ENCODE assay signal across 14 cellular contexts in genomic region chr20:32132911-32133549, GRCh38.
DNase-seq lines count a peak whose midpoint lies in the region; ATAC-seq and TF ChIP-seq lines count a peak whose summit lies in the region.
"Had no signal": no experiment of that assay in that cellular context is flagged by ENCODE, and none has a peak within 500 bp of the region (broad histone marks: within the 10 kb centered on the region; RNA-seq: fewer than 3 reads in every experiment).

No MANE protein-coding gene starts in this region.

- no peak overlapping the region for H3K4me3 Mint-ChIP-seq in T-helper 1 cell treated with Interleukin-12 subunit alpha and Interleukin-12 subunit beta and Interleukin-4 antibody, amounts not matched to agents 30 μg/mL and 1 μg/mL, for 36 hours
- H3K4me3 Mint-ChIP-seq in nephron progenitor cell, result no peak overlapping the region
- H3K4me3 Mint-ChIP-seq: activated B cell treated with CpG ODN at 0.5 μM for 24 hours; stimulated activated naive CD8-positive, alpha-beta T cell treated with anti-CD3 and anti-CD28 coated beads, Interleukin-15, amount 100 ng/mL, for 72 hours had no signal

- DNase-seq in T-helper 1 cell (no peak), nephron progenitor cell (no peak), kidney tubule cell (ENCODE audit: low spot score) (no peak), hypothalamus (lab: John Stamatoyannopoulos, UW) (no peak), foreskin fibroblast (no peak)
- DNase-seq: activated B cell treated with CpG ODN at 0.5 μM for 24 hours; activated effector memory CD4-positive, alpha-beta T cell treated with anti-CD3 and anti-CD28 coated beads, Interleukin-2, amount 50 U/mL, for 16 hours; stimulated activated CD4-positive, alpha-beta T cell treated with anti-CD3 and anti-CD28 coated beads, Interleukin-1b, Interleukin-23, amount 100 ng/mL, for 48 hours; stimulated activated naive CD8-positive, alpha-beta T cell treated with anti-CD3 and anti-CD28 coated beads, Interleukin-15, amount 100 ng/mL, for 72 hours had no signal

- ATAC-seq in GM21576 (IDR thresholded peaks at IDR 0.05; ENCODE audit: unreplicated experiment), result peak; percentile 73
- peak; percentile 67 for ATAC-seq in HG03103 (IDR thresholded peaks at IDR 0.05; ENCODE audit: low read depth, unreplicated experiment)
- ATAC-seq: Right ventricle myocardium inferior; stimulated activated naive CD8-positive, alpha-beta T cell treated with anti-CD3 and anti-CD28 coated beads, Interleukin-15, amount 100 ng/mL, for 72 hours had no signal

- H3K4me3 ChIP-seq in foreskin fibroblast (ENCODE audit: low read depth in 1 of 2, low read length in 2 of 2), result no peak overlapping the region
- H3K4me3 ChIP-seq: cardiac muscle cell had no signal

- H3K9me3 Mint-ChIP-seq in T-helper 1 cell treated with Interleukin-12 subunit alpha and Interleukin-12 subunit beta and Interleukin-4 antibody, amounts not matched to agents 30 μg/mL and 1 μg/mL, for 36 hours, result no peaks in the 10 kb centered on the region
- no peaks in the 10 kb centered on the region for H3K9me3 Mint-ChIP-seq in nephron progenitor cell
- H3K9me3 Mint-ChIP-seq: activated B cell treated with CpG ODN at 0.5 μM for 24 hours; stimulated activated naive CD8-positive, alpha-beta T cell treated with anti-CD3 and anti-CD28 coated beads, Interleukin-15, amount 100 ng/mL, for 72 hours had no signal

- H3K36me3 Mint-ChIP-seq in T-helper 1 cell treated with Interleukin-12 subunit alpha and Interleukin-12 subunit beta and Interleukin-4 antibody, amounts not matched to agents 30 μg/mL and 1 μg/mL, for 36 hours (ENCODE audit: low read depth), result peaks cover 18% of the 10 kb centered on the region
- peaks cover 42% of the 10 kb centered on the region for H3K36me3 Mint-ChIP-seq in nephron progenitor cell (ENCODE audit: low read depth)

- TF ChIP-seq CTCF in nephron progenitor cell (IDR thresholded peaks at IDR 0.05) (no peak), foreskin fibroblast (IDR thresholded peaks at IDR 0.05; ENCODE audit: low read depth, low read length) (no peak)

- H3K27ac Mint-ChIP-seq in T-helper 1 cell treated with Interleukin-12 subunit alpha and Interleukin-12 subunit beta and Interleukin-4 antibody, amounts not matched to agents 30 μg/mL and 1 μg/mL, for 36 hours, result peak overlapping the region; percentile 0
- H3K27ac Mint-ChIP-seq in nephron progenitor cell, result peak overlapping the region; percentile 1
- H3K27ac Mint-ChIP-seq: activated B cell treated with CpG ODN at 0.5 μM for 24 hours; stimulated activated naive CD8-positive, alpha-beta T cell treated with anti-CD3 and anti-CD28 coated beads, Interleukin-15, amount 100 ng/mL, for 72 hours had no signal

- H3K4me1 Mint-ChIP-seq in T-helper 1 cell treated with Interleukin-12 subunit alpha and Interleukin-12 subunit beta and Interleukin-4 antibody, amounts not matched to agents 30 μg/mL and 1 μg/mL, for 36 hours (ENCODE audit: low read depth), result peaks cover 2% of the 10 kb centered on the region
- peaks cover 42% of the 10 kb centered on the region for H3K4me1 Mint-ChIP-seq in nephron progenitor cell

- H3K27me3 Mint-ChIP-seq in T-helper 1 cell treated with Interleukin-12 subunit alpha and Interleukin-12 subunit beta and Interleukin-4 antibody, amounts not matched to agents 30 μg/mL and 1 μg/mL, for 36 hours (ENCODE audit: low read depth), result no peaks in the 10 kb centered on the region
- H3K27me3 Mint-ChIP-seq in nephron progenitor cell (ENCODE audit: low read depth, poor library complexity), result no peaks in the 10 kb centered on the region
- H3K27me3 Mint-ChIP-seq: activated B cell treated with CpG ODN at 0.5 μM for 24 hours; stimulated activated naive CD8-positive, alpha-beta T cell treated with anti-CD3 and anti-CD28 coated beads, Interleukin-15, amount 100 ng/mL, for 72 hours had no signal
